Comparison of ENCODE assay signal across 7 cellular contexts in genomic region chr2:45168731-45169338, GRCh38.
DNase-seq lines count a peak whose midpoint lies in the region; ATAC-seq, FAIRE-seq and TF ChIP-seq lines count a peak whose summit lies in the region.

No MANE protein-coding gene starts in this region.

- DNase-seq in GM13976 (ENCODE audit: low spot score) (peak; percentile 27), NCI-H2171 (lab: John Stamatoyannopoulos, UW) (peak; percentile 26), bronchial epithelial cell (ENCODE audit: low read depth) (peak; percentile 11), lung microvascular endothelial cell (ENCODE audit: low read depth in 2 of 2) (peak; percentile 20 to 56)
- DNase-seq in central memory CD4-positive, alpha-beta T cell, result no peak

- no peak for TF ChIP-seq CTCF in GM13976 (IDR thresholded peaks at IDR 0.05; ENCODE audit: borderline replicate concordance, control extremely low read depth, extremely low read depth, insufficient read depth, missing control alignments)
- TF ChIP-seq CTCF in bronchial epithelial cell (IDR thresholded peaks at IDR 0.05; ENCODE audit: insufficient read depth, low read length, severe bottlenecking), result peak; percentile 5

- FAIRE-seq in bronchial epithelial cell (lab: Jason Lieb, UNC), result no peak

- no peaks in the 10 kb centered on the region for H3K27me3 ChIP-seq in bronchial epithelial cell (ENCODE audit: control insufficient read depth, insufficient read depth, low read length)

- ATAC-seq in HG02588 (IDR thresholded peaks at IDR 0.05; ENCODE audit: unreplicated experiment) (no peak), HG03378 (IDR thresholded peaks at IDR 0.05; ENCODE audit: unreplicated experiment) (no peak)

- no peaks in the 10 kb centered on the region for H3K36me3 ChIP-seq in bronchial epithelial cell (ENCODE audit: control insufficient read depth, insufficient read depth, low read length)

- in situ Hi-C loops in GM13976 (cut with MboI; ENCODE audit: low sequenced_read_pairs, unreplicated experiment), result no loop called here

- peak overlapping the region; percentile 49 for H3K4me3 ChIP-seq in bronchial epithelial cell (ENCODE audit: low read depth, low read length)
